In the genomic region with DNA sequence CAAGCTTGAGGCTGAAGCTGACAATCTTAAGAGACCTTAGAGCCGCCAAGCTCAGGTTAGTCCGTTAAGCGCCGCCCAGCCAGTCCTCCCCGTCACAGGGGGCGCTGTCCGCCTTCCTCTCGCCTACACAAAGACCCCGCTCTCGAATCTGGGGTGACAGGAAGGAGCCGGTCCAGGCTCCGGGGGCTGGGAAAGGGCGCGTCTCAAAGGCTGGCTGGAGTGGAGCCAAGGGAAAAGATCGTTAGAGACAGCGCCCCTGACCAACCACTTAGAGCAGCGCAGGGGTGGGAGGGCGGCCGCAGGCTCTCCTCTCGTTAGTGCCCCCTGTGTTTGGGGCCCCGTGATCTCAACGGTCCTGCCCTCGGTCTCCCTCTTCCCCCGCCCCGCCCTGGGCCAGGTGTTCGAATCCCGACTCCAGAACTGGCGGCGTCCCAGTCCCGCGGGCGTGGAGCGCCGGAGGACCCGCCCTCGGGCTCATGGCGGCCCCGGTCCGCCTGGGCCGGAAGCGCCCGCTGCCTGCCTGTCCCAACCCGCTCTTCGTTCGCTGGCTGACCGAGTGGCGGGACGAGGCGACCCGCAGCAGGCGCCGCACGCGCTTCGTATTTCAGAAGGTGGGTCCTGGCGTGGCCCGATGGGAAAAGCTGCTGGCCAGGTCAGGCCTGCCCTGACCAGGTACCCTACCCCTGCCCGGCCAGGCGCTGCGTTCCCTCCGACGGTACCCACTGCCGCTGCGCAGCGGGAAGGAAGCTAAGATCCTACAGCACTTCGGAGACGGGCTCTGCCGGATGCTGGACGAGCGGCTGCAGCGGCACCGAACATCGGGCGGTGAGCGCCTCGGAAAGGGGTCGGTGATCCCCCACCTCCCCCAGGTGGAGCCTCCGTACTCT, we compare ENCODE assay signal across 1 cellular context.
TF ChIP-seq lines count a peak whose summit lies in the region.

A gene with protein sequence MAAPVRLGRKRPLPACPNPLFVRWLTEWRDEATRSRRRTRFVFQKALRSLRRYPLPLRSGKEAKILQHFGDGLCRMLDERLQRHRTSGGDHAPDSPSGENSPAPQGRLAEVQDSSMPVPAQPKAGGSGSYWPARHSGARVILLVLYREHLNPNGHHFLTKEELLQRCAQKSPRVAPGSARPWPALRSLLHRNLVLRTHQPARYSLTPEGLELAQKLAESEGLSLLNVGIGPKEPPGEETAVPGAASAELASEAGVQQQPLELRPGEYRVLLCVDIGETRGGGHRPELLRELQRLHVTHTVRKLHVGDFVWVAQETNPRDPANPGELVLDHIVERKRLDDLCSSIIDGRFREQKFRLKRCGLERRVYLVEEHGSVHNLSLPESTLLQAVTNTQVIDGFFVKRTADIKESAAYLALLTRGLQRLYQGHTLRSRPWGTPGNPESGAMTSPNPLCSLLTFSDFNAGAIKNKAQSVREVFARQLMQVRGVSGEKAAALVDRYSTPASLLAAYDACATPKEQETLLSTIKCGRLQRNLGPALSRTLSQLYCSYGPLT (plus strand): TSS at position 156 of the 887 bp plus-strand sequence. CDS start 321 bp downstream, at position 477.

TF ChIP-seq in HepG2, 621 proteins besides CTCF, POLR2A, EP300 and RAD21 (continued from another document and continues in another):
- TF ChIP-seq, protein P1, sequence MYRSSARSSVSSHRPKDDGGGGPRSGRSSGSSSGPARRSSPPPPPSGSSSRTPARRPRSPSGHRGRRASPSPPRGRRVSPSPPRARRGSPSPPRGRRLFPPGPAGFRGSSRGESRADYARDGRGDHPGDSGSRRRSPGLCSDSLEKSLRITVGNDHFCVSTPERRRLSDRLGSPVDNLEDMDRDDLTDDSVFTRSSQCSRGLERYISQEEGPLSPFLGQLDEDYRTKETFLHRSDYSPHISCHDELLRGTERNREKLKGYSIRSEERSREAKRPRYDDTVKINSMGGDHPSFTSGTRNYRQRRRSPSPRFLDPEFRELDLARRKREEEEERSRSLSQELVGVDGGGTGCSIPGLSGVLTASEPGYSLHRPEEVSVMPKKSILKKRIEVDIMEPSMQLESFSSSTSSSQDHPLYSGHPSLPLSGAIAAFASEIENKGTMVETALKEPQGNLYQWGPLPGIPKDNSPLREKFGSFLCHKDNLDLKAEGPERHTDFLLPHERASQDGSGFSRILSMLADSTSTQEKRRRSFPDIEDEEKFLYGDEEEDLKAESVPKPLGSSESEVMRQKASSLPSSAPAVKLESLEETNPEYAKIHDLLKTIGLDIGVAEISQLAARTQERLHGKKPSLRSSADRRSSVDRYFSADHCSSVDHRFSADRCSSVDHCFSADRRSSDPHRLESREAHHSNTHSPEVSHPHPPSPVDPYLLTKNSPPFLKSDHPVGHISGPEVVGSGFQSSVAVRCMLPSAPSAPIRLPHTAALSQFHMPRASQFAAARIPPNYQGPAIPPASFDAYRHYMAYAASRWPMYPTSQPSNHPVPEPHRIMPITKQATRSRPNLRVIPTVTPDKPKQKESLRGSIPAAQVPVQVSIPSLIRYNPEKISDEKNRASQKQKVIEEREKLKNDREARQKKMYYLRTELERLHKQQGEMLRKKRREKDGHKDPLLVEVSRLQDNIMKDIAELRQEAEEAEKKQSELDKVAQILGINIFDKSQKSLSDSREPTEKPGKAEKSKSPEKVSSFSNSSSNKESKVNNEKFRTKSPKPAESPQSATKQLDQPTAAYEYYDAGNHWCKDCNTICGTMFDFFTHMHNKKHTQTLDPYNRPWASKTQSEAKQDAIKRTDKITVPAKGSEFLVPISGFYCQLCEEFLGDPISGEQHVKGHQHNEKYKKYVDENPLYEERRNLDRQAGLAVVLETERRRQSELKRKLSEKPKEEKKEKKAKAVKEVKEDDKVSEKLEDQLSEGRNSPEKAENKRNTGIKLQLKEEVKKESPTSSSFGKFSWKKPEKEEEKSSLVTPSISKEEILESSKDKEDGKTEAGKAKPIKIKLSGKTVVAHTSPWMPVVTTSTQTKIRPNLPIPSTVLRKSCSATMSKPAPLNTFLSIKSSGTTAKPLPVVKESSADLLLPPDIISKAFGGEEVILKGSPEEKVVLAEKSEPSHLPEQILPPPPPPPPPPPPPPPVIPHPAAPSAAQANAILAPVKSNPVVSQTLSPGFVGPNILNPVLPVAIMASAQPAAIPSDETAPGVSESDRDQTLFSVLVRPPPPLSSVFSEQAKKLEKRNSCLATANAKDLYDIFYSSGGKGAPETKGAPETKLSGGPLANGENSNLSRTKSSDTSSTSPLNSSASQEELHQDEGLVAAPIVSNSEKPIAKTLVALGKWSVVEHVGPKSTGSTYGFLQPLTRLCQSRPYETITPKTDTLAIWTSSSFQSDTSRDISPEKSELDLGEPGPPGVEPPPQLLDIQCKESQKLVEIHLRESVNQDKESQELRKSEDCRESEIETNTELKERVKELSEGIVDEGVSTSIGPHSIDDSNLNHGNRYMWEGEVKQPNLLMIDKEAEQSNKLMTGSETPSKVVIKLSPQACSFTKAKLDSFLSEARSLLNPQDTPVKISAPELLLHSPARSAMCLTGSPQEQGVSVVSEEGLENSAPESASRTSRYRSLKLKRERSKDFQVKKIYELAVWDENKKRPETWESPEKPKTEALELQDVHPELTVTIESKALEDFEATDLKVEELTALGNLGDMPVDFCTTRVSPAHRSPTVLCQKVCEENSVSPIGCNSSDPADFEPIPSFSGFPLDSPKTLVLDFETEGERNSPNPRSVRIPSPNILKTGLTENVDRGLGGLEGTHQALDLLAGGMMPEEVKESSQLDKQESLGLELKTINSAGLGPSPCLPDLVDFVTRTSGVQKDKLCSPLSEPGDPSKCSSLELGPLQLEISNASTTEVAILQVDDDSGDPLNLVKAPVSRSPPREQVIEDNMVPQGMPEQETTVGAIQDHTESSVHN (CRISPR knock-in tag; IDR thresholded peaks at IDR 0.05): no peak
- no peak for TF ChIP-seq POLR2AphosphoS2 (IDR thresholded peaks at IDR 0.05; ENCODE audit: low read depth, low read length)
- TF ChIP-seq SMAD1 (CRISPR knock-in tag; IDR thresholded peaks at IDR 0.05; ENCODE audit: borderline replicate concordance, low read depth): no peak
- TF ChIP-seq, protein P2, sequence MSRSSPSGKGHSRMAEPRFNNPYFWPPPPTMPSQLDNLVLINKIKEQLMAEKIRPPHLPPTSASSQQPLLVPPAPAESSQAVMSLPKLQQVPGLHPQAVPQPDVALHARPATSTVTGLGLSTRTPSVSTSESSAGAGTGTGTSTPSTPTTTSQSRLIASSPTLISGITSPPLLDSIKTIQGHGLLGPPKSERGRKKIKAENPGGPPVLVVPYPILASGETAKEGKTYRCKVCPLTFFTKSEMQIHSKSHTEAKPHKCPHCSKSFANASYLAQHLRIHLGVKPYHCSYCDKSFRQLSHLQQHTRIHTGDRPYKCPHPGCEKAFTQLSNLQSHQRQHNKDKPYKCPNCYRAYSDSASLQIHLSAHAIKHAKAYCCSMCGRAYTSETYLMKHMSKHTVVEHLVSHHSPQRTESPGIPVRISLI (CRISPR knock-in tag; IDR thresholded peaks at IDR 0.05; ENCODE audit: borderline replicate concordance): no peak
- TF ChIP-seq ZNF101 (CRISPR knock-in tag; IDR thresholded peaks at IDR 0.05; ENCODE audit: borderline replicate concordance, low read depth): no peak
- no peak; the same call in 1 of the 2 replicates for TF ChIP-seq ZNF274 (CRISPR knock-in tag; IDR thresholded peaks at IDR 0.05)
- TF ChIP-seq ZNF17 (CRISPR knock-in tag; IDR thresholded peaks at IDR 0.05): no peak
- TF ChIP-seq ZMYM3 (CRISPR knock-in tag; IDR thresholded peaks at IDR 0.05): 0 out of 2 replicates have a peak, but pooled peaks have one; percentile 28
- no peak for TF ChIP-seq ZNF83 (CRISPR knock-in tag; IDR thresholded peaks at IDR 0.05; ENCODE audit: borderline replicate concordance)
- 0 out of 2 replicates have a peak, but pooled peaks have one; percentile 48 for TF ChIP-seq XBP1 (CRISPR knock-in tag; IDR thresholded peaks at IDR 0.05)
- no peak for TF ChIP-seq SIX4 (CRISPR knock-in tag; IDR thresholded peaks at IDR 0.05)
- peak; percentile 22; the same call in 1 of the 2 replicates for TF ChIP-seq CHCHD3 (CRISPR knock-in tag; IDR thresholded peaks at IDR 0.05)
- TF ChIP-seq ZSCAN29 (CRISPR knock-in tag; conservative IDR thresholded peaks at IDR 0.05): 0 out of 2 replicates have a peak, but pooled peaks have one; percentile 4
- TF ChIP-seq, protein P3, sequence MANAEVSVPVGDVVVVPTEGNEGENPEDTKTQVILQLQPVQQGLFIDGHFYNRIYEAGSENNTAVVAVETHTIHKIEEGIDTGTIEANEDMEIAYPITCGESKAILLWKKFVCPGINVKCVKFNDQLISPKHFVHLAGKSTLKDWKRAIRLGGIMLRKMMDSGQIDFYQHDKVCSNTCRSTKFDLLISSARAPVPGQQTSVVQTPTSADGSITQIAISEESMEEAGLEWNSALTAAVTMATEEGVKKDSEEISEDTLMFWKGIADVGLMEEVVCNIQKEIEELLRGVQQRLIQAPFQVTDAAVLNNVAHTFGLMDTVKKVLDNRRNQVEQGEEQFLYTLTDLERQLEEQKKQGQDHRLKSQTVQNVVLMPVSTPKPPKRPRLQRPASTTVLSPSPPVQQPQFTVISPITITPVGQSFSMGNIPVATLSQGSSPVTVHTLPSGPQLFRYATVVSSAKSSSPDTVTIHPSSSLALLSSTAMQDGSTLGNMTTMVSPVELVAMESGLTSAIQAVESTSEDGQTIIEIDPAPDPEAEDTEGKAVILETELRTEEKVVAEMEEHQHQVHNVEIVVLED (CRISPR knock-in tag; IDR thresholded peaks at IDR 0.05; ENCODE audit: borderline replicate concordance): no peak; the same call in 1 of the 2 replicates
- TF ChIP-seq U2AF1 (optimal IDR thresholded peaks at IDR 0.05; ENCODE audit: low read depth, low read length): peak; percentile 38
- no peak for TF ChIP-seq ZNF235 (CRISPR knock-in tag; IDR thresholded peaks at IDR 0.05; ENCODE audit: borderline replicate concordance)
- TF ChIP-seq, protein P4, sequence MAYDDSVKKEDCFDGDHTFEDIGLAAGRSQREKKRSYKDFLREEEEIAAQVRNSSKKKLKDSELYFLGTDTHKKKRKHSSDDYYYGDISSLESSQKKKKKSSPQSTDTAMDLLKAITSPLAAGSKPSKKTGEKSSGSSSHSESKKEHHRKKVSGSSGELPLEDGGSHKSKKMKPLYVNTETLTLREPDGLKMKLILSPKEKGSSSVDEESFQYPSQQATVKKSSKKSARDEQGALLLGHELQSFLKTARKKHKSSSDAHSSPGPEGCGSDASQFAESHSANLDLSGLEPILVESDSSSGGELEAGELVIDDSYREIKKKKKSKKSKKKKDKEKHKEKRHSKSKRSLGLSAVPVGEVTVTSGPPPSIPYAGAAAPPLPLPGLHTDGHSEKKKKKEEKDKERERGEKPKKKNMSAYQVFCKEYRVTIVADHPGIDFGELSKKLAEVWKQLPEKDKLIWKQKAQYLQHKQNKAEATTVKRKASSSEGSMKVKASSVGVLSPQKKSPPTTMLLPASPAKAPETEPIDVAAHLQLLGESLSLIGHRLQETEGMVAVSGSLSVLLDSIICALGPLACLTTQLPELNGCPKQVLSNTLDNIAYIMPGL (CRISPR knock-in tag; IDR thresholded peaks at IDR 0.05; ENCODE audit: borderline replicate concordance in 1 of 2, low read depth in 1 of 2): peak; percentile 97
- TF ChIP-seq KDM5A (IDR thresholded peaks at IDR 0.05; ENCODE audit: borderline replicate concordance, low read length): peak; percentile 94
- TF ChIP-seq NFRKB (IDR thresholded peaks at IDR 0.05): no peak
- TF ChIP-seq ZNF7 (CRISPR knock-in tag; IDR thresholded peaks at IDR 0.05): no peak
- no peak for TF ChIP-seq NFE2L1 (CRISPR knock-in tag; IDR thresholded peaks at IDR 0.05; ENCODE audit: borderline replicate concordance)
- TF ChIP-seq SRSF9 (IDR thresholded peaks at IDR 0.05; ENCODE audit: borderline replicate concordance, insufficient read depth, low read depth, low read length, poor library complexity, severe bottlenecking): no peak
- peak; percentile 87; the same call in 1 of the 2 replicates for TF ChIP-seq ZNF776 (CRISPR knock-in tag; IDR thresholded peaks at IDR 0.05)
- TF ChIP-seq, protein P5, sequence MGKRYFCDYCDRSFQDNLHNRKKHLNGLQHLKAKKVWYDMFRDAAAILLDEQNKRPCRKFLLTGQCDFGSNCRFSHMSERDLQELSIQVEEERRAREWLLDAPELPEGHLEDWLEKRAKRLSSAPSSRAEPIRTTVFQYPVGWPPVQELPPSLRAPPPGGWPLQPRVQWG (CRISPR knock-in tag; IDR thresholded peaks at IDR 0.05; ENCODE audit: borderline replicate concordance, low read depth): no peak
- TF ChIP-seq FOXJ3 (CRISPR knock-in tag; IDR thresholded peaks at IDR 0.05; ENCODE audit: borderline replicate concordance): 0 out of 2 replicates have a peak, but pooled peaks have one; percentile 41
- TF ChIP-seq ZNF543 (CRISPR knock-in tag; IDR thresholded peaks at IDR 0.05): no peak; the same call in 1 of the 2 replicates
- TF ChIP-seq, protein P6, sequence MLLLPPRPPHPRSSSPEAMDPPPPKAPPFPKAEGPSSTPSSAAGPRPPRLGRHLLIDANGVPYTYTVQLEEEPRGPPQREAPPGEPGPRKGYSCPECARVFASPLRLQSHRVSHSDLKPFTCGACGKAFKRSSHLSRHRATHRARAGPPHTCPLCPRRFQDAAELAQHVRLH (CRISPR knock-in tag; IDR thresholded peaks at IDR 0.05; ENCODE audit: borderline replicate concordance, low read depth): no peak; the same call in 1 of the 2 replicates
- no peak for TF ChIP-seq SRF (IDR thresholded peaks at IDR 0.05; ENCODE audit: low read depth, low read length)
- TF ChIP-seq ZNF546 (CRISPR knock-in tag; conservative IDR thresholded peaks at IDR 0.05): 0 out of 2 replicates have a peak, but pooled peaks have one; percentile 47
- TF ChIP-seq POGZ (CRISPR knock-in tag; IDR thresholded peaks at IDR 0.05): peak; percentile 68
- peak; percentile 65 for TF ChIP-seq SALL1 (CRISPR knock-in tag; IDR thresholded peaks at IDR 0.05)
- TF ChIP-seq ETV5 (CRISPR knock-in tag; IDR thresholded peaks at IDR 0.05; ENCODE audit: borderline replicate concordance): peak; percentile 75
- no peak for TF ChIP-seq ZNF207 (IDR thresholded peaks at IDR 0.05; ENCODE audit: borderline replicate concordance)
